ENCODE assay signal across 9 cellular contexts in the genomic region with DNA sequence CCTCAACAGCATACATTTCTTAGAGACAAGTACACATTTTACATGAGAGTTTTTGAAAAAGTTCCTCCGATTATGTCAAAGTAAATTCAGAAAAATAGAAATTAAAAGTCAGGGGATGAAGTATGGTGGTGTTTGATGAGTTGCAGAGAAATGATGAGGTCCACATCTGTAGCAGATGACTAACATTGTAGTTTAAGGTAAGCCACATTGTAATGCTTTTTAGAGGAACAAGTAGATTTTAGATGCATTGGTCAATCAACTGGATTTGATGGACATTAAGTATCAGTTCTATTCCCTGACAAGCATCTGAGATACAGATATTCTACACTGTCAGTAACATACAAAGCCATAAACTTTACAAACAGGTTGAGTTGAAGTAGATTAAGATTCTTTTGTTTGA.
"Had no signal": no experiment of that assay in that cellular context is flagged by ENCODE, and none has a peak within 500 bp of the region (broad histone marks: within the 10 kb centered on the region; RNA-seq: fewer than 3 reads in every experiment).

No MANE protein-coding gene starts in this region.

- H3K27ac Mint-ChIP-seq: HFFc6 had no signal

- DNase-seq: GM23248, GOT3, H7, H9, HCEC 1CT, HFFc6 had no signal

- H3K4me3 ChIP-seq: GM23248, HAP-1 had no signal

- H3K9me3 ChIP-seq: HAP-1 had no signal

- H3K4me3 Mint-ChIP-seq: H9, HFFc6 had no signal

- H3K4me1 ChIP-seq: HAP-1 had no signal

- H3K36me3 ChIP-seq: HAP-1 had no signal

- ATAC-seq: HCT116 had no signal

- FAIRE-seq: H54 had no signal

- H3K9ac ChIP-seq: GM23248 had no signal

- H2AFZ ChIP-seq: GM23248 had no signal

- H3K27ac ChIP-seq: GM23248 had no signal
